8 cellular contexts compared by ENCODE assay signal in the genomic region with DNA sequence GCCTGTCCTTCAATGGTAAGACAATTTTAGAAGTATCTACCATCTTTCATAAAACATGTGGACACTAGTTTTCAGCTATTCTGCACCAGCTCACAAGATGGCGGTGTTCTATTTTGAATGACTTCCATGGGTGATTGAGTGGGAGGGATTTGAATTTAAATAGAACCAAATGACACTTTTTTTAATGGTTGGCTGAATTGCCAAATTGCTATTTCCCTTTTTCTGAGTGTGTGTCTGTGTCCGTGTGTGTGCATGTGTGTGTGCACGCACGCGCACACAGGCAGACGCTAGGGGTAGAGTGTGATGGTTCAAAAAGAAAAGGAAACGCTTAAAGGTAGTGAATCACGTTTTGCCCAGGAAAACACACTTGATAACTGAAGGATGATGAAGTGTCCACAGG.
DNase-seq lines count a peak whose midpoint lies in the region; ATAC-seq and TF ChIP-seq lines count a peak whose summit lies in the region.

No MANE protein-coding gene starts in this region.

- peak; percentile 14 to 25 for DNase-seq in Kasumi-1 (lab: John Stamatoyannopoulos, UW)
- DNase-seq in activated CD4-positive, alpha-beta memory T cell treated with anti-CD3 and anti-CD28 coated beads, Interleukin-2, amount 10 ng/mL, durations not matched to agents 7 days and 5 days, result peak; percentile 15
- DNase-seq in mesenchymal stem cell, result peak; percentile 24
- DNase-seq in activated CD8-positive, alpha-beta memory T cell treated with anti-CD3 and anti-CD28 coated beads, Interleukin-2, amount 50 U/mL, for 48 hours, result no peak
- no peak for DNase-seq in heart left ventricle
- no peak for DNase-seq in stimulated activated CD4-positive, alpha-beta T cell treated with anti-CD3 and anti-CD28 coated beads, Interleukin-12 subunit alpha, Interleukin-12 subunit beta, amount 100 ng/mL, for 4 hours

- H3K4me3 Mint-ChIP-seq in activated CD4-positive, alpha-beta memory T cell treated with anti-CD3 and anti-CD28 coated beads, Interleukin-2, amount 10 ng/mL, durations not matched to agents 7 days and 5 days, result peak overlapping the region; percentile 60

- no peak overlapping the region for H4K91ac ChIP-seq in mesenchymal stem cell (ENCODE audit: low read length)

- no peaks in the 10 kb centered on the region for H3F3A ChIP-seq in DOHH2 (ENCODE audit: control insufficient read depth, insufficient read depth)

- H3K9ac ChIP-seq in mesenchymal stem cell (ENCODE audit: low read length), result no peak overlapping the region

- peaks cover 12% of the 10 kb centered on the region for H3K4me1 ChIP-seq in DOHH2 (ENCODE audit: control insufficient read depth, low read length)
- peaks cover 2% of the 10 kb centered on the region for H3K4me1 ChIP-seq in mesenchymal stem cell (ENCODE audit: control insufficient read depth, insufficient read depth, low read depth, low read length)
- no peaks in the 10 kb centered on the region for H3K4me1 ChIP-seq in heart left ventricle

- 79% methylated on average over 8 of the region's 8 CpGs for WGBS in mesenchymal stem cell
- 70 to 82% (median 74%) methylated on average over 7 to 8 of the region's 8 CpGs for WGBS in heart left ventricle, 4 donors

- ATAC-seq in HG02938 (IDR thresholded peaks at IDR 0.05; ENCODE audit: unreplicated experiment), result no peak
- no peak for ATAC-seq in heart left ventricle

- H3K18ac ChIP-seq in mesenchymal stem cell (ENCODE audit: low read depth in 1 of 2, low read length in 2 of 2), result no peak overlapping the region

- no peak for TF ChIP-seq POLR2A in heart left ventricle (IDR thresholded peaks at IDR 0.05)

- CTCF ChIA-PET in activated CD4-positive, alpha-beta memory T cell treated with anti-CD3 and anti-CD28 coated beads, Interleukin-2, amount 10 ng/mL, durations not matched to agents 7 days and 5 days (lab: Charles Lee), result interaction anchor here (0.9 to 1.3 kb wide), 4 partner anchors 24 to 344 kb away, joined by 3 to 5 read pairs (median 3); no protein-coding TSS in a partner anchor

- H3K27me3 Mint-ChIP-seq in activated CD4-positive, alpha-beta memory T cell treated with anti-CD3 and anti-CD28 coated beads, Interleukin-2, amount 10 ng/mL, durations not matched to agents 7 days and 5 days, result no peaks in the 10 kb centered on the region

- peak overlapping the region; percentile 97 for H2AK5ac ChIP-seq in mesenchymal stem cell (ENCODE audit: low read length, severe bottlenecking)

- H3K4me2 ChIP-seq in DOHH2 (ENCODE audit: low read length), result peak overlapping the region; percentile 5
- H3K4me2 ChIP-seq in mesenchymal stem cell (ENCODE audit: low read length, poor library complexity, severe bottlenecking), result no peak overlapping the region

- no peaks in the 10 kb centered on the region for H3K36me3 ChIP-seq in DOHH2 (ENCODE audit: control insufficient read depth, low read length)
- H3K36me3 ChIP-seq in mesenchymal stem cell (ENCODE audit: control insufficient read depth in 1 of 2, insufficient read depth in 2 of 2, low read depth in 1 of 2, low read length in 2 of 2), result no peaks in the 10 kb centered on the region
- no peaks in the 10 kb centered on the region for H3K36me3 ChIP-seq in heart left ventricle

- H3K79me1 ChIP-seq in mesenchymal stem cell (replicated peaks; ENCODE audit: low read length, poor library complexity, severe bottlenecking), result no peaks in the 10 kb centered on the region

- no peak overlapping the region for H2AFZ ChIP-seq in mesenchymal stem cell (ENCODE audit: low read depth, low read length)

- H3K27me3 ChIP-seq in DOHH2 (ENCODE audit: control insufficient read depth, low read length), result peaks cover 27% of the 10 kb centered on the region
- peaks cover 0 to 27% of the 10 kb centered on the region in 2 experiments for H3K27me3 ChIP-seq in mesenchymal stem cell (ENCODE audit: control insufficient read depth in 1 of 2, insufficient read depth in 1 of 2, low read length in 2 of 2)
- H3K27me3 ChIP-seq in heart left ventricle, result peaks cover 0 to 8% (median 0%) of the 10 kb centered on the region in 9 donors

- TF ChIP-seq CTCF in DOHH2 (IDR thresholded peaks at IDR 0.05; ENCODE audit: low read depth, low read length, poor library complexity, severe bottlenecking) (peak; percentile 44), heart left ventricle (IDR thresholded peaks at IDR 0.05) (peak in 2 of 12 donors; percentile 17 to 26)

- no peak overlapping the region for H4K8ac ChIP-seq in mesenchymal stem cell (ENCODE audit: low read length)

- no peak overlapping the region for H3K23ac ChIP-seq in mesenchymal stem cell (ENCODE audit: low read length in 2 of 2)

- no peak overlapping the region for H3K14ac ChIP-seq in mesenchymal stem cell (ENCODE audit: low read length in 2 of 2)

- H2BK12ac ChIP-seq in mesenchymal stem cell (ENCODE audit: low read length in 2 of 2), result no peak overlapping the region

- H4K20me1 ChIP-seq in DOHH2 (ENCODE audit: control insufficient read depth, insufficient read depth, low read depth, low read length), result no peaks in the 10 kb centered on the region; the same call in 1 of the 2 replicates

- H2BK120ac ChIP-seq in mesenchymal stem cell (ENCODE audit: low read depth, low read length), result no peak overlapping the region

- H3K79me2 ChIP-seq in DOHH2 (ENCODE audit: control insufficient read depth, low read length), result no peaks in the 10 kb centered on the region

- no peak overlapping the region for H3K4ac ChIP-seq in mesenchymal stem cell (ENCODE audit: low read depth in 1 of 2, low read length in 2 of 2)

- no peaks in the 10 kb centered on the region for H3K9me2 ChIP-seq in DOHH2 (replicated peaks; ENCODE audit: control insufficient read depth, low read length)

- H3K27ac ChIP-seq in DOHH2 (ENCODE audit: low read depth, low read length), result no peak overlapping the region
- peak overlapping the region; percentile 87 for H3K27ac ChIP-seq in mesenchymal stem cell (ENCODE audit: low read length, poor library complexity, severe bottlenecking)
- no peak overlapping the region for H3K27ac ChIP-seq in heart left ventricle

- POLR2A ChIA-PET in activated CD4-positive, alpha-beta memory T cell treated with anti-CD3 and anti-CD28 coated beads, Interleukin-2, amount 10 ng/mL, durations not matched to agents 7 days and 5 days (lab: Charles Lee), result interaction anchor here (0.9 to 1.4 kb wide), 4 partner anchors 257 to 343 kb away, joined by 3 to 5 read pairs (median 4); no protein-coding TSS in a partner anchor

- H3K4me3 ChIP-seq in DOHH2 (ENCODE audit: low read length), result no peak overlapping the region
- H3K4me3 ChIP-seq in mesenchymal stem cell (ENCODE audit: insufficient read depth in 1 of 2, low read depth in 1 of 2, low read length in 2 of 2), result no peak overlapping the region
- no peak overlapping the region for H3K4me3 ChIP-seq in heart left ventricle

- H3K4me1 Mint-ChIP-seq in activated CD4-positive, alpha-beta memory T cell treated with anti-CD3 and anti-CD28 coated beads, Interleukin-2, amount 10 ng/mL, durations not matched to agents 7 days and 5 days, result peaks cover 12% of the 10 kb centered on the region

- H2BK5ac ChIP-seq in mesenchymal stem cell (ENCODE audit: low read depth, low read length, poor library complexity, severe bottlenecking), result no peak overlapping the region

- H3K9me3 ChIP-seq in DOHH2 (ENCODE audit: control insufficient read depth, insufficient read depth, low read length), result no peaks in the 10 kb centered on the region
- H3K9me3 ChIP-seq in mesenchymal stem cell (ENCODE audit: control insufficient read depth, low read length), result no peaks in the 10 kb centered on the region
- no peaks in the 10 kb centered on the region for H3K9me3 ChIP-seq in heart left ventricle

- H3K36me3 Mint-ChIP-seq in activated CD4-positive, alpha-beta memory T cell treated with anti-CD3 and anti-CD28 coated beads, Interleukin-2, amount 10 ng/mL, durations not matched to agents 7 days and 5 days (ENCODE audit: low read depth), result no peaks in the 10 kb centered on the region

- H3K27ac Mint-ChIP-seq in activated CD4-positive, alpha-beta memory T cell treated with anti-CD3 and anti-CD28 coated beads, Interleukin-2, amount 10 ng/mL, durations not matched to agents 7 days and 5 days, result peak overlapping the region; percentile 64

- no peak overlapping the region for H2BK15ac ChIP-seq in mesenchymal stem cell (ENCODE audit: low read depth, poor library complexity, severe bottlenecking)

- intact Hi-C loops in heart left ventricle (cut with DNase I), result loop anchor here in 3 of 10 donors (10.0 kb wide), 1 partner anchor 148 kb away; no protein-coding TSS in a partner anchor

- H3K9me3 Mint-ChIP-seq in activated CD4-positive, alpha-beta memory T cell treated with anti-CD3 and anti-CD28 coated beads, Interleukin-2, amount 10 ng/mL, durations not matched to agents 7 days and 5 days, result no peaks in the 10 kb centered on the region

Comparison
In these comparisons a context has a peak if more than half of its experiments do, and no peak if none do; other contexts are left out.
1. DNase-seq: peak in Kasumi-1 (2 of 2), activated CD4-positive, alpha-beta memory T cell treated with anti-CD3 and anti-CD28 coated beads, Interleukin-2, amount 10 ng/mL, durations not matched to agents 7 days and 5 days (single experiment) and mesenchymal stem cell (single experiment); none in activated CD8-positive, alpha-beta memory T cell treated with anti-CD3 and anti-CD28 coated beads, Interleukin-2, amount 50 U/mL, for 48 hours (single experiment), heart left ventricle (0 of 5) and stimulated activated CD4-positive, alpha-beta T cell treated with anti-CD3 and anti-CD28 coated beads, Interleukin-12 subunit alpha, Interleukin-12 subunit beta, amount 100 ng/mL, for 4 hours (single experiment).